Comparison of ENCODE assay signal across 8 cellular contexts in genomic region chr5:149730620-149731331, GRCh38. TPM values are rescaled to one million over a fixed set of nuclear protein-coding genes. Genes with fewer than 3 reads are reported as not detected.
DNase-seq lines count a peak whose midpoint lies in the region; ATAC-seq and TF ChIP-seq lines count a peak whose summit lies in the region.

No MANE protein-coding gene starts in this region.

- peaks cover 49% of the 10 kb centered on the region for H3K79me2 ChIP-seq in Karpas-422 (ENCODE audit: low read length)

- H3K27me3 ChIP-seq in Karpas-422 (ENCODE audit: low read length) (no peaks in the 10 kb centered on the region), lower lobe of right lung (ENCODE audit: low read depth) (no peaks in the 10 kb centered on the region)

- no peaks in the 10 kb centered on the region for H3K9me2 ChIP-seq in Karpas-422 (replicated peaks; ENCODE audit: insufficient read depth, low read length)

- H3K9me3 ChIP-seq in Karpas-422 (ENCODE audit: low read length) (no peaks in the 10 kb centered on the region), lower lobe of right lung (no peaks in the 10 kb centered on the region)

- no peaks in the 10 kb centered on the region for H3K36me3 ChIP-seq in Karpas-422 (ENCODE audit: insufficient read depth, low read length)
- H3K36me3 ChIP-seq in lower lobe of right lung, result no peaks in the 10 kb centered on the region

- H3K4me1 ChIP-seq in Karpas-422 (ENCODE audit: low read length), result peaks cover 30% of the 10 kb centered on the region
- H3K4me1 ChIP-seq in lower lobe of right lung, result peaks cover 31% of the 10 kb centered on the region

- peak overlapping the region; percentile 99 for H3K4me3 ChIP-seq in Karpas-422 (ENCODE audit: low read length)
- H3K4me3 ChIP-seq in lower lobe of right lung, result peak overlapping the region; percentile 91

- DNase-seq in GM10266 (ENCODE audit: extremely low spot score) (peak; percentile 75), Karpas-422 (peak; percentile 93), dermis blood vessel endothelial cell (peak; percentile 29), lower lobe of right lung (peak; percentile 75), NCI-H1105 treated with DMSO at 0.1 percent for 48 hours (lab: John Stamatoyannopoulos, UW) (no peak)
- DNase-seq in activated CD4-positive, alpha-beta T cell treated with anti-CD3 and anti-CD28 coated beads for 48 hours, result peak; percentile 60
- DNase-seq in stimulated activated CD8-positive, alpha-beta memory T cell treated with anti-CD3 and anti-CD28 coated beads, Interleukin-12 subunit alpha, Interleukin-12 subunit beta, amount 100 ng/mL, for 1 hour (ENCODE audit: low read depth), result peak; percentile 22

- H3K27ac ChIP-seq in Karpas-422 (ENCODE audit: low read length) (peak overlapping the region; percentile 88), lower lobe of right lung (peak overlapping the region; percentile 71)

- ATAC-seq in GM21786 (IDR thresholded peaks at IDR 0.05; ENCODE audit: unreplicated experiment) (peak; percentile 23), lower lobe of right lung (peak; percentile 68 to 74)

- peak overlapping the region; percentile 72 for H3K4me2 ChIP-seq in Karpas-422 (ENCODE audit: low read depth, low read length, poor library complexity, severe bottlenecking)

- H4K20me1 ChIP-seq in Karpas-422 (ENCODE audit: insufficient read depth, low read depth, low read length), result peaks cover 17% of the 10 kb centered on the region

- TF ChIP-seq CTCF in GM10266 (IDR thresholded peaks at IDR 0.05; ENCODE audit: control insufficient read depth, insufficient read depth, low read depth, missing control alignments), result peak; percentile 35
- TF ChIP-seq CTCF in lower lobe of right lung (IDR thresholded peaks at IDR 0.05), result no peak

- H3K9ac ChIP-seq in Karpas-422 (ENCODE audit: low read length), result peak overlapping the region; percentile 97

- intact Hi-C loops in lower lobe of right lung (cut with DNase I), result no loop called here

- peak overlapping the region; percentile 62; the same call in 1 of the 2 replicates for H2AFZ ChIP-seq in Karpas-422 (ENCODE audit: low read length)

RNA-seq across cellular contexts. Expression of gene PPARGC1B, which starts 0.7 kb away (rescaled TPM):
- 6.1 and 7.0 TPM in 2 replicates for total RNA-seq in Karpas-422 (2014; rRNA removed; shearing (Covaris generic); ENCODE audit: low replicate concordance)
- total RNA-seq in dermis blood vessel endothelial cell (1.0 and 2.2 TPM in 2 replicates), lower lobe of right lung (12.5 TPM)
